8 cellular contexts compared by ENCODE assay signal in the genomic region with DNA sequence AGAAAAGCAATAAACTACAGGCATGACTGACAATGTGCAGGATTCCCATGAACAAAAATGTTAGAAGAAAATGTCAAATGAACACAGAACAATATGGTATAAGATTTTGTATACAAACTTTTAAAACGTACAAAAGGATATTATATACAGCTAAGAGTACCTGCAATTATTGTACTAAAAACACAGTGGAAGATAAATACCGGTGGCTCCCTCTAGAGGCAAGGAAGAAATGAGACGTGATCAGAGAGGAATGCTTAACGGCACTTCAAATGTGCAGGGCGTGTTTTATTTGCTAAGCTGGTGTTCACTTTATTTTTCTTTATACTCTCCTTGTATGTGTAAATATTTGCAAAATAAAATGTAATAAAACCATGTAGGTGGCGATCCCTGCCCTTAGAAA.
DNase-seq lines count a peak whose midpoint lies in the region; ATAC-seq, FAIRE-seq and TF ChIP-seq lines count a peak whose summit lies in the region.

No MANE protein-coding gene starts in this region.

- peak; percentile 47; the same call in 1 of the 2 replicates for TF ChIP-seq CTCF in GM12875 (IDR thresholded peaks at IDR 0.05; ENCODE audit: borderline replicate concordance, insufficient read depth, low read depth, low read length)
- peak in 2 of 3 experiments; percentile 57 for TF ChIP-seq CTCF in vagina (IDR thresholded peaks at IDR 0.05)

- no peaks in the 10 kb centered on the region for H3K9me3 ChIP-seq in vagina

- intact Hi-C loops in vagina (cut with DNase I), result no loop called here

- FAIRE-seq in A204.1 (lab: Jason Lieb, UNC), result peak; percentile 84

- no peaks in the 10 kb centered on the region for H3K27me3 ChIP-seq in vagina

- ATAC-seq in GM21737 (IDR thresholded peaks at IDR 0.05; ENCODE audit: unreplicated experiment), result no peak

- H3K4me1 ChIP-seq in vagina, result no peaks in the 10 kb centered on the region

- no peak overlapping the region for H3K27ac ChIP-seq in vagina

- no peak overlapping the region for H3K4me3 ChIP-seq in GM12875 (ENCODE audit: low read depth, low read length)
- H3K4me3 ChIP-seq in vagina, result no peak overlapping the region

- DNase-seq in LHCN-M2 (ENCODE audit: low read depth) (peak; percentile 31), T follicular helper cell (ENCODE audit: low read depth) (peak; percentile 20), dermis blood vessel endothelial cell (peak; percentile 77), mucosa of gallbladder (ENCODE audit: low spot score) (peak; percentile 49), vagina (ENCODE audit: extremely low spot score in 2 of 2) (no peak)

- no peaks in the 10 kb centered on the region for H3K36me3 ChIP-seq in vagina

- TF ChIP-seq POLR2A in vagina (IDR thresholded peaks at IDR 0.05), result no peak

Comparison
In these comparisons a context has a peak if more than half of its experiments do, and no peak if none do; other contexts are left out.
1. DNase-seq: peak in LHCN-M2 (single experiment), T follicular helper cell (single experiment), dermis blood vessel endothelial cell (single experiment) and mucosa of gallbladder (single experiment); none in vagina (0 of 2).